2 cellular contexts compared by ENCODE assay signal in the genomic region with DNA sequence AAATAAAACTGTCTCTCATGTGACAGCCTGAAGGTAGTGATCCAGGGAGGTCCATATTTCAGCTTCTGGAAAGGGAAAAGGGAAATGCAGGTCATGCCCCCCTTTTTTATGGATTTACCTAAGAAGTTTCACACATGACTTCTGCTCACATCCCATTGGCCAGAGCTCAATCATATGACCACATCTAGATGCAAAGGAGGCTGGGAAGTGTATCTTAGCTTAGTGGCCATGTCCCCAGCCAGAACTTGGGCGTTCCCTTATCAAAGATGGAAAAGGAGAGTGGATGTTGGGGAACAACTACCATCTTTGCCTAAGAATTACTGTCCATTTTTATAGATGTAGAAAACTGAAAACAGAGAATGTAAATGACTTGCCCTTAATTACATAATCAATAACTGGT.
A peak's percentile ranks its signal among the peaks of the same experiment; 100 is the strongest.
TF ChIP-seq lines count a peak whose summit lies in the region.

No MANE protein-coding gene starts in this region.

TF ChIP-seq in IMR-90, 13 proteins besides CTCF, POLR2A, EP300 and RAD21:
- TF ChIP-seq SMC3 (IDR thresholded peaks at IDR 0.05; ENCODE audit: low read depth, low read length) (no peak), BHLHE40 (IDR thresholded peaks at IDR 0.05; ENCODE audit: low read depth, low read length) (no peak), MAZ (IDR thresholded peaks at IDR 0.05; ENCODE audit: borderline replicate concordance, low read depth, low read length) (no peak), RCOR1 (IDR thresholded peaks at IDR 0.05; ENCODE audit: insufficient replicate concordance, low read length) (no peak), CEBPB (IDR thresholded peaks at IDR 0.05; ENCODE audit: low read depth, low read length) (no peak), RFX5 (IDR thresholded peaks at IDR 0.05; ENCODE audit: low read depth, low read length) (no peak), MAFK (IDR thresholded peaks at IDR 0.05; ENCODE audit: low read depth, low read length) (no peak), CHD1 (IDR thresholded peaks at IDR 0.05; ENCODE audit: low read depth, low read length) (no peak), MXI1 (IDR thresholded peaks at IDR 0.05; ENCODE audit: borderline replicate concordance, low read depth, low read length) (no peak), FOS (IDR thresholded peaks at IDR 0.05; ENCODE audit: low read depth, low read length) (no peak), NFE2L2 (IDR thresholded peaks at IDR 0.05; ENCODE audit: low read depth, low read length) (no peak)
- TF ChIP-seq, protein P1, sequence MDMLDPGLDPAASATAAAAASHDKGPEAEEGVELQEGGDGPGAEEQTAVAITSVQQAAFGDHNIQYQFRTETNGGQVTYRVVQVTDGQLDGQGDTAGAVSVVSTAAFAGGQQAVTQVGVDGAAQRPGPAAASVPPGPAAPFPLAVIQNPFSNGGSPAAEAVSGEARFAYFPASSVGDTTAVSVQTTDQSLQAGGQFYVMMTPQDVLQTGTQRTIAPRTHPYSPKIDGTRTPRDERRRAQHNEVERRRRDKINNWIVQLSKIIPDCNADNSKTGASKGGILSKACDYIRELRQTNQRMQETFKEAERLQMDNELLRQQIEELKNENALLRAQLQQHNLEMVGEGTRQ (IDR thresholded peaks at IDR 0.05; ENCODE audit: low read depth, low read length) = no peak
- TF ChIP-seq, protein P2, sequence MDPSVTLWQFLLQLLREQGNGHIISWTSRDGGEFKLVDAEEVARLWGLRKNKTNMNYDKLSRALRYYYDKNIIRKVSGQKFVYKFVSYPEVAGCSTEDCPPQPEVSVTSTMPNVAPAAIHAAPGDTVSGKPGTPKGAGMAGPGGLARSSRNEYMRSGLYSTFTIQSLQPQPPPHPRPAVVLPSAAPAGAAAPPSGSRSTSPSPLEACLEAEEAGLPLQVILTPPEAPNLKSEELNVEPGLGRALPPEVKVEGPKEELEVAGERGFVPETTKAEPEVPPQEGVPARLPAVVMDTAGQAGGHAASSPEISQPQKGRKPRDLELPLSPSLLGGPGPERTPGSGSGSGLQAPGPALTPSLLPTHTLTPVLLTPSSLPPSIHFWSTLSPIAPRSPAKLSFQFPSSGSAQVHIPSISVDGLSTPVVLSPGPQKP (IDR thresholded peaks at IDR 0.05; ENCODE audit: borderline replicate concordance, low read depth, low read length) = no peak

TF ChIP-seq in K562, 482 proteins besides CTCF, POLR2A, EP300 and RAD21:
- TF ChIP-seq, protein P1 (CRISPR knock-in tag; IDR thresholded peaks at IDR 0.05) = peak; percentile 73
- TF ChIP-seq YY1 (IDR thresholded peaks at IDR 0.05; ENCODE audit: borderline replicate concordance in 1 of 3, control insufficient read depth in 1 of 3, extremely low read depth in 1 of 3, insufficient read depth in 3 of 3, insufficient read length in 1 of 3, insufficient replicate concordance in 2 of 3, low read depth in 1 of 3, low read length in 2 of 3) (peak in 1 of 3 experiments; percentile 69), NFYB (IDR thresholded peaks at IDR 0.05; ENCODE audit: extremely low read depth, insufficient read length) (no peak), RAD51 (IDR thresholded peaks at IDR 0.05; ENCODE audit: borderline replicate concordance, low read depth) (peak; percentile 70; the same call in 1 of the 2 replicates)
- TF ChIP-seq, protein P3, sequence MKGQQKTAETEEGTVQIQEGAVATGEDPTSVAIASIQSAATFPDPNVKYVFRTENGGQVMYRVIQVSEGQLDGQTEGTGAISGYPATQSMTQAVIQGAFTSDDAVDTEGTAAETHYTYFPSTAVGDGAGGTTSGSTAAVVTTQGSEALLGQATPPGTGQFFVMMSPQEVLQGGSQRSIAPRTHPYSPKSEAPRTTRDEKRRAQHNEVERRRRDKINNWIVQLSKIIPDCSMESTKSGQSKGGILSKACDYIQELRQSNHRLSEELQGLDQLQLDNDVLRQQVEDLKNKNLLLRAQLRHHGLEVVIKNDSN (CRISPR knock-in tag; IDR thresholded peaks at IDR 0.05) = peak; percentile 39
